1 cellular context compared by ENCODE assay signal in genomic region chr6:103893082-103893481, GRCh38.
A peak's percentile ranks its signal among the peaks of the same experiment; 100 is the strongest.
TF ChIP-seq lines count a peak whose summit lies in the region.

No MANE protein-coding gene starts in this region.

TF ChIP-seq in SK-N-SH treated with all-trans-retinoic acid at 6 μM for 48 hours, 23 proteins besides CTCF, POLR2A, EP300 and RAD21 (continued from another document):
- TF ChIP-seq POU6F1 (CRISPR knock-in tag; IDR thresholded peaks at IDR 0.05; ENCODE audit: borderline replicate concordance, low read depth) (no peak), PPARA (CRISPR knock-in tag; IDR thresholded peaks at IDR 0.05; ENCODE audit: borderline replicate concordance) (peak; percentile 20; the same call in 1 of the 2 replicates), RARB (CRISPR knock-in tag; IDR thresholded peaks at IDR 0.05) (no peak), BACH2 (CRISPR knock-in tag; IDR thresholded peaks at IDR 0.05; ENCODE audit: borderline replicate concordance) (no peak), CREB5 (CRISPR knock-in tag; IDR thresholded peaks at IDR 0.05; ENCODE audit: low read depth) (0 out of 2 replicates have a peak, but pooled peaks have one; percentile 20), ZC3H10 (CRISPR knock-in tag; IDR thresholded peaks at IDR 0.05) (no peak), SNAI2 (CRISPR knock-in tag; IDR thresholded peaks at IDR 0.05) (peak; percentile 66; the same call in 1 of the 2 replicates), ZFP3 (CRISPR knock-in tag; IDR thresholded peaks at IDR 0.05) (peak; percentile 43; the same call in 1 of the 2 replicates), ARNTL (CRISPR knock-in tag; IDR thresholded peaks at IDR 0.05; ENCODE audit: borderline replicate concordance, low read depth) (no peak), CSDC2 (CRISPR knock-in tag; IDR thresholded peaks at IDR 0.05) (0 out of 2 replicates have a peak, but pooled peaks have one; percentile 29), ZFP30 (CRISPR knock-in tag; IDR thresholded peaks at IDR 0.05) (no peak)
- TF ChIP-seq, protein P1, sequence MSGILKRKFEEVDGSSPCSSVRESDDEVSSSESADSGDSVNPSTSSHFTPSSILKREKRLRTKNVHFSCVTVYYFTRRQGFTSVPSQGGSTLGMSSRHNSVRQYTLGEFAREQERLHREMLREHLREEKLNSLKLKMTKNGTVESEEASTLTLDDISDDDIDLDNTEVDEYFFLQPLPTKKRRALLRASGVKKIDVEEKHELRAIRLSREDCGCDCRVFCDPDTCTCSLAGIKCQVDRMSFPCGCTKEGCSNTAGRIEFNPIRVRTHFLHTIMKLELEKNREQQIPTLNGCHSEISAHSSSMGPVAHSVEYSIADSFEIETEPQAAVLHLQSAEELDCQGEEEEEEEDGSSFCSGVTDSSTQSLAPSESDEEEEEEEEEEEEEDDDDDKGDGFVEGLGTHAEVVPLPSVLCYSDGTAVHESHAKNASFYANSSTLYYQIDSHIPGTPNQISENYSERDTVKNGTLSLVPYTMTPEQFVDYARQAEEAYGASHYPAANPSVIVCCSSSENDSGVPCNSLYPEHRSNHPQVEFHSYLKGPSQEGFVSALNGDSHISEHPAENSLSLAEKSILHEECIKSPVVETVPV (CRISPR knock-in tag; IDR thresholded peaks at IDR 0.05): no peak
TF ChIP-seq in SK-N-SH treated with all-trans-retinoic acid at 6 μM for 48 hours: peak in this region for 9.
